ENCODE assay signal across 1 cellular context in genomic region chr20:833450-834150, GRCh38.
TF ChIP-seq lines count a peak whose summit lies in the region.

Gene FAM110A (plus strand): TSS chr20:833715. CDS start chr20:844805, 11,090 bp downstream.

TF ChIP-seq in GM12878, 131 proteins besides CTCF, POLR2A, EP300 and RAD21 (continued from another document and continues in another):
- TF ChIP-seq NRF1 (conservative IDR thresholded peaks at IDR 0.05; ENCODE audit: low read depth, low read length) (no peak), BACH1 (IDR thresholded peaks at IDR 0.05; ENCODE audit: borderline replicate concordance) (peak; percentile 85), YBX1 (IDR thresholded peaks at IDR 0.05) (no peak), SUZ12 (IDR thresholded peaks at IDR 0.05; ENCODE audit: unreplicated experiment) (no peak), CHD1 (IDR thresholded peaks at IDR 0.05; ENCODE audit: low read depth, low read length) (peak; percentile 98), HDAC2 (IDR thresholded peaks at IDR 0.05) (no peak), NR2C1 (IDR thresholded peaks at IDR 0.05) (no peak), HDGF (IDR thresholded peaks at IDR 0.05) (no peak; the same call in 1 of the 2 replicates), NR2F1 (conservative IDR thresholded peaks at IDR 0.05) (peak; percentile 59; the same call in 1 of the 2 replicates), NFXL1 (IDR thresholded peaks at IDR 0.05; ENCODE audit: borderline replicate concordance) (no peak), TBL1XR1 (IDR thresholded peaks at IDR 0.05; ENCODE audit: low read depth, low read length) (no peak), ZSCAN29 (IDR thresholded peaks at IDR 0.05) (no peak), NR2C2 (IDR thresholded peaks at IDR 0.05; ENCODE audit: borderline replicate concordance, control insufficient read depth, insufficient read length, low read depth) (no peak), SIN3A (IDR thresholded peaks at IDR 0.05; ENCODE audit: low read depth, low read length) (peak; percentile 93), POLR2AphosphoS5 (IDR thresholded peaks at IDR 0.05; ENCODE audit: low read length) (no peak), HCFC1 (IDR thresholded peaks at IDR 0.05; ENCODE audit: low read length) (peak; percentile 40; the same call in 1 of the 2 replicates), STAT1 (conservative IDR thresholded peaks at IDR 0.05) (peak; percentile 30; the same call in 1 of the 2 replicates), DPF2 (IDR thresholded peaks at IDR 0.05) (peak; percentile 96), TAF1 (IDR thresholded peaks at IDR 0.05; ENCODE audit: borderline replicate concordance, low read depth, low read length) (peak; percentile 17; the same call in 1 of the 2 replicates), CHD4 (IDR thresholded peaks at IDR 0.05) (no peak), ZZZ3 (IDR thresholded peaks at IDR 0.05; ENCODE audit: control insufficient read depth, insufficient read length, low read depth) (no peak), NBN (IDR thresholded peaks at IDR 0.05) (0 out of 2 replicates have a peak, but pooled peaks have one; percentile 50), ATF7 (IDR thresholded peaks at IDR 0.05; ENCODE audit: low read depth) (peak; percentile 98), GATAD2B (conservative IDR thresholded peaks at IDR 0.05; ENCODE audit: low read depth) (peak; percentile 86), BCL11A (IDR thresholded peaks at IDR 0.05; ENCODE audit: low read depth, low read length) (no peak), NFYA (IDR thresholded peaks at IDR 0.05; ENCODE audit: borderline replicate concordance, low read depth, low read length) (no peak), JUND (IDR thresholded peaks at IDR 0.05; ENCODE audit: low read depth, low read length) (peak; percentile 97), EZH2 (IDR thresholded peaks at IDR 0.05; ENCODE audit: borderline replicate concordance, control insufficient read depth, low read depth, low read length) (no peak), BMI1 (IDR thresholded peaks at IDR 0.05; ENCODE audit: borderline replicate concordance) (peak; percentile 95), SMAD1 (IDR thresholded peaks at IDR 0.05; ENCODE audit: low read depth, partially characterized antibody) (no peak), ZNF687 (IDR thresholded peaks at IDR 0.05) (no peak), PAX8 (IDR thresholded peaks at IDR 0.05) (no peak), EED (IDR thresholded peaks at IDR 0.05; ENCODE audit: low read depth) (peak; percentile 85), ATF2 (IDR thresholded peaks at IDR 0.05; ENCODE audit: low read length) (no peak), PBX3 (IDR thresholded peaks at IDR 0.05; ENCODE audit: insufficient replicate concordance, low read depth, low read length) (no peak), STAT3 (IDR thresholded peaks at IDR 0.05; ENCODE audit: low read depth, low read length) (no peak), MXI1 (IDR thresholded peaks at IDR 0.05; ENCODE audit: low read depth, low read length) (peak; percentile 93)
- TF ChIP-seq, protein P1, sequence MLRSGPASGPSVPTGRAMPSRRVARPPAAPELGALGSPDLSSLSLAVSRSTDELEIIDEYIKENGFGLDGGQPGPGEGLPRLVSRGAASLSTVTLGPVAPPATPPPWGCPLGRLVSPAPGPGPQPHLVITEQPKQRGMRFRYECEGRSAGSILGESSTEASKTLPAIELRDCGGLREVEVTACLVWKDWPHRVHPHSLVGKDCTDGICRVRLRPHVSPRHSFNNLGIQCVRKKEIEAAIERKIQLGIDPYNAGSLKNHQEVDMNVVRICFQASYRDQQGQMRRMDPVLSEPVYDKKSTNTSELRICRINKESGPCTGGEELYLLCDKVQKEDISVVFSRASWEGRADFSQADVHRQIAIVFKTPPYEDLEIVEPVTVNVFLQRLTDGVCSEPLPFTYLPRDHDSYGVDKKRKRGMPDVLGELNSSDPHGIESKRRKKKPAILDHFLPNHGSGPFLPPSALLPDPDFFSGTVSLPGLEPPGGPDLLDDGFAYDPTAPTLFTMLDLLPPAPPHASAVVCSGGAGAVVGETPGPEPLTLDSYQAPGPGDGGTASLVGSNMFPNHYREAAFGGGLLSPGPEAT (IDR thresholded peaks at IDR 0.05; ENCODE audit: low read depth): peak; percentile 86
- TF ChIP-seq, protein P2, sequence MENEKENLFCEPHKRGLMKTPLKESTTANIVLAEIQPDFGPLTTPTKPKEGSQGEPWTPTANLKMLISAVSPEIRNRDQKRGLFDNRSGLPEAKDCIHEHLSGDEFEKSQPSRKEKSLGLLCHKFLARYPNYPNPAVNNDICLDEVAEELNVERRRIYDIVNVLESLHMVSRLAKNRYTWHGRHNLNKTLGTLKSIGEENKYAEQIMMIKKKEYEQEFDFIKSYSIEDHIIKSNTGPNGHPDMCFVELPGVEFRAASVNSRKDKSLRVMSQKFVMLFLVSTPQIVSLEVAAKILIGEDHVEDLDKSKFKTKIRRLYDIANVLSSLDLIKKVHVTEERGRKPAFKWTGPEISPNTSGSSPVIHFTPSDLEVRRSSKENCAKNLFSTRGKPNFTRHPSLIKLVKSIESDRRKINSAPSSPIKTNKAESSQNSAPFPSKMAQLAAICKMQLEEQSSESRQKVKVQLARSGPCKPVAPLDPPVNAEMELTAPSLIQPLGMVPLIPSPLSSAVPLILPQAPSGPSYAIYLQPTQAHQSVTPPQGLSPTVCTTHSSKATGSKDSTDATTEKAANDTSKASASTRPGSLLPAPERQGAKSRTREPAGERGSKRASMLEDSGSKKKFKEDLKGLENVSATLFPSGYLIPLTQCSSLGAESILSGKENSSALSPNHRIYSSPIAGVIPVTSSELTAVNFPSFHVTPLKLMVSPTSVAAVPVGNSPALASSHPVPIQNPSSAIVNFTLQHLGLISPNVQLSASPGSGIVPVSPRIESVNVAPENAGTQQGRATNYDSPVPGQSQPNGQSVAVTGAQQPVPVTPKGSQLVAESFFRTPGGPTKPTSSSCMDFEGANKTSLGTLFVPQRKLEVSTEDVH (IDR thresholded peaks at IDR 0.05; ENCODE audit: low read depth, partially characterized antibody): no peak
- TF ChIP-seq, protein P3, sequence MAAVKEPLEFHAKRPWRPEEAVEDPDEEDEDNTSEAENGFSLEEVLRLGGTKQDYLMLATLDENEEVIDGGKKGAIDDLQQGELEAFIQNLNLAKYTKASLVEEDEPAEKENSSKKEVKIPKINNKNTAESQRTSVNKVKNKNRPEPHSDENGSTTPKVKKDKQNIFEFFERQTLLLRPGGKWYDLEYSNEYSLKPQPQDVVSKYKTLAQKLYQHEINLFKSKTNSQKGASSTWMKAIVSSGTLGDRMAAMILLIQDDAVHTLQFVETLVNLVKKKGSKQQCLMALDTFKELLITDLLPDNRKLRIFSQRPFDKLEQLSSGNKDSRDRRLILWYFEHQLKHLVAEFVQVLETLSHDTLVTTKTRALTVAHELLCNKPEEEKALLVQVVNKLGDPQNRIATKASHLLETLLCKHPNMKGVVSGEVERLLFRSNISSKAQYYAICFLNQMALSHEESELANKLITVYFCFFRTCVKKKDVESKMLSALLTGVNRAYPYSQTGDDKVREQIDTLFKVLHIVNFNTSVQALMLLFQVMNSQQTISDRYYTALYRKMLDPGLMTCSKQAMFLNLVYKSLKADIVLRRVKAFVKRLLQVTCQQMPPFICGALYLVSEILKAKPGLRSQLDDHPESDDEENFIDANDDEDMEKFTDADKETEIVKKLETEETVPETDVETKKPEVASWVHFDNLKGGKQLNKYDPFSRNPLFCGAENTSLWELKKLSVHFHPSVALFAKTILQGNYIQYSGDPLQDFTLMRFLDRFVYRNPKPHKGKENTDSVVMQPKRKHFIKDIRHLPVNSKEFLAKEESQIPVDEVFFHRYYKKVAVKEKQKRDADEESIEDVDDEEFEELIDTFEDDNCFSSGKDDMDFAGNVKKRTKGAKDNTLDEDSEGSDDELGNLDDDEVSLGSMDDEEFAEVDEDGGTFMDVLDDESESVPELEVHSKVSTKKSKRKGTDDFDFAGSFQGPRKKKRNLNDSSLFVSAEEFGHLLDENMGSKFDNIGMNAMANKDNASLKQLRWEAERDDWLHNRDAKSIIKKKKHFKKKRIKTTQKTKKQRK (IDR thresholded peaks at IDR 0.05; ENCODE audit: low read depth, low read length): no peak
- TF ChIP-seq, protein P4, sequence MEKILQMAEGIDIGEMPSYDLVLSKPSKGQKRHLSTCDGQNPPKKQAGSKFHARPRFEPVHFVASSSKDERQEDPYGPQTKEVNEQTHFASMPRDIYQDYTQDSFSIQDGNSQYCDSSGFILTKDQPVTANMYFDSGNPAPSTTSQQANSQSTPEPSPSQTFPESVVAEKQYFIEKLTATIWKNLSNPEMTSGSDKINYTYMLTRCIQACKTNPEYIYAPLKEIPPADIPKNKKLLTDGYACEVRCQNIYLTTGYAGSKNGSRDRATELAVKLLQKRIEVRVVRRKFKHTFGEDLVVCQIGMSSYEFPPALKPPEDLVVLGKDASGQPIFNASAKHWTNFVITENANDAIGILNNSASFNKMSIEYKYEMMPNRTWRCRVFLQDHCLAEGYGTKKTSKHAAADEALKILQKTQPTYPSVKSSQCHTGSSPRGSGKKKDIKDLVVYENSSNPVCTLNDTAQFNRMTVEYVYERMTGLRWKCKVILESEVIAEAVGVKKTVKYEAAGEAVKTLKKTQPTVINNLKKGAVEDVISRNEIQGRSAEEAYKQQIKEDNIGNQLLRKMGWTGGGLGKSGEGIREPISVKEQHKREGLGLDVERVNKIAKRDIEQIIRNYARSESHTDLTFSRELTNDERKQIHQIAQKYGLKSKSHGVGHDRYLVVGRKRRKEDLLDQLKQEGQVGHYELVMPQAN (conservative IDR thresholded peaks at IDR 0.05): peak; percentile 82
- TF ChIP-seq, protein P5, sequence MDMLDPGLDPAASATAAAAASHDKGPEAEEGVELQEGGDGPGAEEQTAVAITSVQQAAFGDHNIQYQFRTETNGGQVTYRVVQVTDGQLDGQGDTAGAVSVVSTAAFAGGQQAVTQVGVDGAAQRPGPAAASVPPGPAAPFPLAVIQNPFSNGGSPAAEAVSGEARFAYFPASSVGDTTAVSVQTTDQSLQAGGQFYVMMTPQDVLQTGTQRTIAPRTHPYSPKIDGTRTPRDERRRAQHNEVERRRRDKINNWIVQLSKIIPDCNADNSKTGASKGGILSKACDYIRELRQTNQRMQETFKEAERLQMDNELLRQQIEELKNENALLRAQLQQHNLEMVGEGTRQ (IDR thresholded peaks at IDR 0.05; ENCODE audit: borderline replicate concordance, low read depth, low read length): no peak
- TF ChIP-seq, protein P6, sequence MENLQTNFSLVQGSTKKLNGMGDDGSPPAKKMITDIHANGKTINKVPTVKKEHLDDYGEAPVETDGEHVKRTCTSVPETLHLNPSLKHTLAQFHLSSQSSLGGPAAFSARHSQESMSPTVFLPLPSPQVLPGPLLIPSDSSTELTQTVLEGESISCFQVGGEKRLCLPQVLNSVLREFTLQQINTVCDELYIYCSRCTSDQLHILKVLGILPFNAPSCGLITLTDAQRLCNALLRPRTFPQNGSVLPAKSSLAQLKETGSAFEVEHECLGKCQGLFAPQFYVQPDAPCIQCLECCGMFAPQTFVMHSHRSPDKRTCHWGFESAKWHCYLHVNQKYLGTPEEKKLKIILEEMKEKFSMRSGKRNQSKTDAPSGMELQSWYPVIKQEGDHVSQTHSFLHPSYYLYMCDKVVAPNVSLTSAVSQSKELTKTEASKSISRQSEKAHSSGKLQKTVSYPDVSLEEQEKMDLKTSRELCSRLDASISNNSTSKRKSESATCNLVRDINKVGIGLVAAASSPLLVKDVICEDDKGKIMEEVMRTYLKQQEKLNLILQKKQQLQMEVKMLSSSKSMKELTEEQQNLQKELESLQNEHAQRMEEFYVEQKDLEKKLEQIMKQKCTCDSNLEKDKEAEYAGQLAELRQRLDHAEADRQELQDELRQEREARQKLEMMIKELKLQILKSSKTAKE (IDR thresholded peaks at IDR 0.05; ENCODE audit: low read depth, poor library complexity, severe bottlenecking): no peak
